In the genomic region with DNA sequence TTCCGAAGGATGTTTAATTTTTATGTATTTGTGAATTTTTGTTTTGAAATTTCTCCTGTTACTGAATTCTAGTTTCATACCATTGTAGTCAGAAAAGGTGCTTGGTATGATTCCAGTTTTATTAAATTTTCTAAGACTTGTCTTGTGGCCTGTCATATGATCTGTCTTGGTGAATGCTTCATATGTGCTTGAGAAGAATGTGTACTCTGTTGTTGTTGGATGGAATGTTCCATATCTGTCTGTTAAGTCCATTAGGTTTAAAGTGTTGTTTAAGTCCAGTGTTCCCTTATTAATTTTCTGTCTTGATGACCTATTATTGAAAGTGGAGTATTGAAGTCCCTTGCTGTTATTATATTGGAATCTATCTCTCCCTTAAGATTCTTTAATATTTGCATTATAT, we compare ENCODE assay signal across 9 cellular contexts.
"Had no signal": no experiment of that assay in that cellular context is flagged by ENCODE, and none has a peak within 500 bp of the region (broad histone marks: within the 10 kb centered on the region; RNA-seq: fewer than 3 reads in every experiment).

No MANE protein-coding gene starts in this region.

- H3K27ac Mint-ChIP-seq: GM23338, H9, HFFc6 had no signal

- DNase-seq: GM23248, GOT3, H7, H9, HCEC 1CT, HFFc6 had no signal

- H3K4me3 ChIP-seq: GM23248, GM23338, HAP-1 had no signal

- FAIRE-seq: H1 had no signal

- H3K4me1 Mint-ChIP-seq: GM23338, H9 had no signal

- H3K4me3 Mint-ChIP-seq: GM23338, H9, HFFc6 had no signal
